1 cellular context compared by ENCODE assay signal in genomic region chr19:33041828-33042160, GRCh38.
A peak's percentile ranks its signal among the peaks of the same experiment; 100 is the strongest.
TF ChIP-seq lines count a peak whose summit lies in the region.

No MANE protein-coding gene starts in this region.

TF ChIP-seq in HepG2, 621 proteins besides CTCF, POLR2A, EP300 and RAD21:
- TF ChIP-seq BHLHE40 (IDR thresholded peaks at IDR 0.05; ENCODE audit: low read length) (peak; percentile 39; the same call in 1 of the 2 replicates), ZNF770 (CRISPR knock-in tag; IDR thresholded peaks at IDR 0.05) (peak; percentile 95), ZMYM3 (CRISPR knock-in tag; IDR thresholded peaks at IDR 0.05) (peak; percentile 25; the same call in 1 of the 2 replicates), ZNF44 (CRISPR knock-in tag; IDR thresholded peaks at IDR 0.05) (0 out of 2 replicates have a peak, but pooled peaks have one; percentile 55), ZBTB3 (CRISPR knock-in tag; IDR thresholded peaks at IDR 0.05; ENCODE audit: borderline replicate concordance, low read depth) (0 out of 2 replicates have a peak, but pooled peaks have one; percentile 31), ZBTB39 (CRISPR knock-in tag; IDR thresholded peaks at IDR 0.05) (peak; percentile 14; the same call in 1 of the 2 replicates), CAMTA2 (CRISPR knock-in tag; IDR thresholded peaks at IDR 0.05; ENCODE audit: borderline replicate concordance) (peak; percentile 81; the same call in 1 of the 2 replicates), ZFP37 (CRISPR knock-in tag; IDR thresholded peaks at IDR 0.05; ENCODE audit: borderline replicate concordance) (peak; percentile 21; the same call in 1 of the 2 replicates), ASH2L (IDR thresholded peaks at IDR 0.05; ENCODE audit: insufficient read length, low read depth, low read length) (peak; percentile 24), ZNF768 (CRISPR knock-in tag; IDR thresholded peaks at IDR 0.05) (0 out of 2 replicates have a peak, but pooled peaks have one; percentile 21), BCL6 (CRISPR knock-in tag; IDR thresholded peaks at IDR 0.05) (0 out of 2 replicates have a peak, but pooled peaks have one; percentile 17), ZNF274 (CRISPR knock-in tag; IDR thresholded peaks at IDR 0.05) (peak; percentile 7; the same call in 1 of the 2 replicates), KDM5B (CRISPR knock-in tag; IDR thresholded peaks at IDR 0.05; ENCODE audit: borderline replicate concordance) (peak; percentile 36; the same call in 1 of the 2 replicates), ZNF275 (CRISPR knock-in tag; IDR thresholded peaks at IDR 0.05; ENCODE audit: borderline replicate concordance) (peak; percentile 21; the same call in 1 of the 2 replicates), ZNF280D (CRISPR knock-in tag; IDR thresholded peaks at IDR 0.05) (peak; percentile 15; the same call in 1 of the 2 replicates), MTA1 (CRISPR knock-in tag; IDR thresholded peaks at IDR 0.05; ENCODE audit: borderline replicate concordance) (0 out of 2 replicates have a peak, but pooled peaks have one; percentile 8), ZNF136 (CRISPR knock-in tag; IDR thresholded peaks at IDR 0.05; ENCODE audit: low read depth) (0 out of 2 replicates have a peak, but pooled peaks have one; percentile 3)
